26 cellular contexts compared by ENCODE assay signal in genomic region chr14:52716160-52716559, GRCh38.
"Had no signal": no experiment of that assay in that cellular context is flagged by ENCODE, and none has a peak within 500 bp of the region (broad histone marks: within the 10 kb centered on the region; RNA-seq: fewer than 3 reads in every experiment).

No MANE protein-coding gene starts in this region.

- H3K4me3 Mint-ChIP-seq: activated CD8-positive, alpha-beta T cell treated with anti-CD3 and anti-CD28 coated beads for 36 hours; activated naive CD8-positive, alpha-beta T cell; activated T-cell treated with anti-CD3 and anti-CD28 coated beads, Interleukin-2, amount 50 U/mL, for 72 hours; brain; endodermal cell; natural killer cell treated with Interleukin-12 subunit alpha and Interleukin-12 subunit beta and Interleukin-15 and Interleukin-18, amount 100 ng/mL, for 72 hours; WTC11 had no signal

- ATAC-seq: activated CD8-positive, alpha-beta T cell treated with anti-CD3 and anti-CD28 coated beads for 36 hours; activated T-cell treated with anti-CD3 and anti-CD28 coated beads, Interleukin-2, amount 50 U/mL, for 72 hours; foreskin keratinocyte; heart right ventricle; left lung; natural killer cell treated with Interleukin-12 subunit alpha and Interleukin-12 subunit beta and Interleukin-15 and Interleukin-18, amount 100 ng/mL, for 72 hours; WTC11 had no signal

- H3K27me3 ChIP-seq: adrenal gland, ascending aorta, cardiac muscle cell, esophagus muscularis mucosa, foreskin keratinocyte, heart right ventricle, left lung, right atrium auricular region, suprapubic skin, tibial nerve had no signal

- H3K4me1 Mint-ChIP-seq: endodermal cell, WTC11 had no signal

- H3K4me3 ChIP-seq: adrenal gland, ascending aorta, cardiac muscle cell, esophagus muscularis mucosa, heart right ventricle, left lung, lung, right atrium auricular region, suprapubic skin, tibial nerve had no signal

- DNase-seq: activated CD4-positive, alpha-beta T cell treated with anti-CD3 and anti-CD28 coated beads for 1 hour; activated CD4-positive, alpha-beta T cell treated with anti-CD3 and anti-CD28 coated beads, Interleukin-2, amount 50 U/mL, for 1 hour; activated CD8-positive, alpha-beta T cell treated with anti-CD3 and anti-CD28 coated beads for 36 hours; activated naive CD4-positive, alpha-beta T cell; activated T-cell treated with anti-CD3 and anti-CD28 coated beads, Interleukin-2, amount 50 U/mL, for 72 hours; adrenal gland; endodermal cell; foreskin keratinocyte; heart right ventricle; left lung; mesendoderm; stimulated activated CD4-positive, alpha-beta T cell treated with anti-CD3 and anti-CD28 coated beads, Interleukin-15, amount 100 ng/mL, for 24 hours; stimulated activated CD4-positive, alpha-beta T cell treated with anti-CD3 and anti-CD28 coated beads, Interleukin-2, amount 100 ng/mL, for 24 hours; stimulated activated naive CD4-positive, alpha-beta T cell; T-helper 2 cell had no signal

- H3K27ac ChIP-seq: adrenal gland, ascending aorta, cardiac muscle cell, esophagus muscularis mucosa, foreskin keratinocyte, heart right ventricle, left lung, right atrium auricular region, suprapubic skin, tibial nerve had no signal

- H3K4me1 ChIP-seq: ascending aorta, esophagus muscularis mucosa, foreskin keratinocyte, right atrium auricular region, suprapubic skin, tibial nerve had no signal

- H3K9me3 ChIP-seq: adrenal gland, ascending aorta, esophagus muscularis mucosa, heart right ventricle, left lung, right atrium auricular region, suprapubic skin, tibial nerve had no signal

- H3K27ac Mint-ChIP-seq: activated CD8-positive, alpha-beta T cell treated with anti-CD3 and anti-CD28 coated beads for 36 hours; activated naive CD8-positive, alpha-beta T cell; activated T-cell treated with anti-CD3 and anti-CD28 coated beads, Interleukin-2, amount 50 U/mL, for 72 hours; brain; endodermal cell; natural killer cell treated with Interleukin-12 subunit alpha and Interleukin-12 subunit beta and Interleukin-15 and Interleukin-18, amount 100 ng/mL, for 72 hours; WTC11 had no signal

- H3K27me3 Mint-ChIP-seq: activated CD8-positive, alpha-beta T cell treated with anti-CD3 and anti-CD28 coated beads for 36 hours; activated naive CD8-positive, alpha-beta T cell; brain; natural killer cell treated with Interleukin-12 subunit alpha and Interleukin-12 subunit beta and Interleukin-15 and Interleukin-18, amount 100 ng/mL, for 72 hours had no signal

- H3K9me3 Mint-ChIP-seq: activated CD8-positive, alpha-beta T cell treated with anti-CD3 and anti-CD28 coated beads for 36 hours; activated T-cell treated with anti-CD3 and anti-CD28 coated beads, Interleukin-2, amount 50 U/mL, for 72 hours; brain; endodermal cell; natural killer cell treated with Interleukin-12 subunit alpha and Interleukin-12 subunit beta and Interleukin-15 and Interleukin-18, amount 100 ng/mL, for 72 hours; WTC11 had no signal
